1 cellular context compared by ENCODE assay signal in genomic region chr20:20692587-20692986, GRCh38.
TF ChIP-seq lines count a peak whose summit lies in the region.

No MANE protein-coding gene starts in this region.

TF ChIP-seq in HepG2, 621 proteins besides CTCF, POLR2A, EP300 and RAD21 (continued from another document):
- no peak for TF ChIP-seq KAT2B (IDR thresholded peaks at IDR 0.05; ENCODE audit: borderline replicate concordance, low read depth, low read length)
- no peak for TF ChIP-seq FLYWCH1 (CRISPR knock-in tag; IDR thresholded peaks at IDR 0.05)
- no peak for TF ChIP-seq ARID2 (CRISPR knock-in tag; IDR thresholded peaks at IDR 0.05; ENCODE audit: borderline replicate concordance)
- TF ChIP-seq POGZ (CRISPR knock-in tag; IDR thresholded peaks at IDR 0.05) = no peak
